Comparison of ENCODE assay signal across 29 cellular contexts in genomic region chr11:70836071-70836470, GRCh38.
"Had no signal": no experiment of that assay in that cellular context is flagged by ENCODE, and none has a peak within 500 bp of the region (broad histone marks: within the 10 kb centered on the region; RNA-seq: fewer than 3 reads in every experiment).

No MANE protein-coding gene starts in this region.

- H3K36me3 ChIP-seq: ascending aorta, cardiac muscle cell, SJCRH30, WERI-Rb-1 had no signal

- ATAC-seq: activated T-cell treated with anti-CD3 and anti-CD28 coated beads, Interleukin-2, amount 50 U/mL, for 72 hours; activated T-helper 17 cell treated with anti-CD3 and anti-CD28 coated beads, Interleukin-2, amount 50 U/mL, for 72 hours; K562 had no signal

- H3K4me3 ChIP-seq: ascending aorta, cardiac muscle cell, K562, PC-9, SJCRH30, SK-N-MC had no signal

- H2AFZ ChIP-seq: PC-9 had no signal

- DNase-seq: activated CD4-positive, alpha-beta memory T cell treated with anti-CD3 and anti-CD28 coated beads, Interleukin-2, amount 10 ng/mL, durations not matched to agents 7 days and 5 days; activated CD4-positive, alpha-beta T cell treated with anti-CD3 and anti-CD28 coated beads for 1 hour; activated CD4-positive, alpha-beta T cell treated with anti-CD3 and anti-CD28 coated beads for 48 hours; activated CD4-positive, CD25-positive, alpha-beta regulatory T cell; activated effector memory CD4-positive, alpha-beta T cell treated with anti-CD3 and anti-CD28 coated beads, Interleukin-2, amount 50 U/mL, for 16 hours; activated naive CD4-positive, alpha-beta T cell; activated naive CD4-positive, alpha-beta T cell treated with anti-CD3 and anti-CD28 coated beads, Interleukin-2, amount 50 U/mL, for 16 hours; activated naive CD8-positive, alpha-beta T cell treated with anti-CD3 and anti-CD28 coated beads for 36 hours; activated T-cell treated with anti-CD3 and anti-CD28 coated beads, Interleukin-2, amount 50 U/mL, for 1 hour; activated T-cell treated with anti-CD3 and anti-CD28 coated beads, Interleukin-2, amount 50 U/mL, for 72 hours; amniotic stem cell; NCI-H1048; NCI-H1105 treated with DMSO at 0.1 percent for 48 hours; NCI-H1436; NCI-H1694; NCI-H1930; NCI-H2081 treated with DMSO at 0.1 percent for 48 hours; NCI-H226; NCI-H524; PC-9; SHP77; SJCRH30; T1000; WERI-Rb-1 had no signal

- FAIRE-seq: K562 had no signal

- H3K27ac ChIP-seq: ascending aorta, cardiac muscle cell, PC-9, SJCRH30, SK-N-MC, WERI-Rb-1 had no signal

- H3K27me3 ChIP-seq: ascending aorta, cardiac muscle cell, SJCRH30 had no signal

- H3K9me3 ChIP-seq: SJCRH30 had no signal

- H3K4me2 ChIP-seq: PC-9 had no signal

- H3K4me1 ChIP-seq: ascending aorta, SJCRH30 had no signal
